Comparison of ENCODE assay signal across 14 cellular contexts in the genomic region with DNA sequence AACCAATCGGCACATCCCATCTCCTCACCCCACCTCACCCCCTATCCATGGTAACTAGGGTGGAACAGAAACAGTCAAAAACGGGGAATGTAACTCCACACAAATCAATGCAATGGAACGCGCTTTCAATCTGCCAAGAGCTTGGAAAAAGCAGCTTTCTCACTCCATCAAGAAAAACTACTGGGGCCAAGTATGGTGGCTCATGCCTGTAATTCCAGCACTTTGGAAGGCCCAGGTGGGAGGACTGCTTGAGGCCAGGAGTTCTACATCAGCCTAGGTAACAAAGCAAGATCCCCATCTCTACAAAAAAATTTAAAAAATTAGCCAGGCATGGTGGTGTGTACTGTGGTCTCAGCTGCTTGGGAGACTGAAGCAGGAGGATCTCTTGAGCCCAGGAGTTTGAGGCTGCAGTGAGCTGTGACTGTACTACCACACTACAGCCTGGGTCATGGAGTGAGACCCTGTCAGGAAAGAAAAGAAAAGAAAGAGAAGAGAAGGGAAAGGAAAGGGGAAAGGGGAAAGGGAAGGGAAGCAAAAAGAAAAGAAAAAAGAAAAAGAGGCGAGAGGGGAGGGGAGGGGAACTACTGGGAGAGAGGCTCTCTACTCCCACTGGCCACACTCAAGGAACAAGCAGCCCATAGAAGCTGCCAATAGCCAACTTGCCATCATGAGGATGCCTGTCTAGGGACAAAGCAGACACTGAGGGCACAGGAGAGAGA. TPM values are rescaled to one million over a fixed set of nuclear protein-coding genes. Genes with fewer than 3 reads are reported as not detected.
DNase-seq lines count a peak whose midpoint lies in the region; ATAC-seq and TF ChIP-seq lines count a peak whose summit lies in the region.
"Had no signal": no experiment of that assay in that cellular context is flagged by ENCODE, and none has a peak within 500 bp of the region (broad histone marks: within the 10 kb centered on the region; RNA-seq: fewer than 3 reads in every experiment).

No MANE protein-coding gene starts in this region.

- in situ Hi-C loops in gastrocnemius medialis (cut with MboI; ENCODE audit: low sequenced_read_pairs in 4 of 4) = no loop called here

- TF ChIP-seq POLR2A in gastrocnemius medialis (IDR thresholded peaks at IDR 0.05) = no peak
- no peak for TF ChIP-seq POLR2A in erythroblast (IDR thresholded peaks at IDR 0.05; ENCODE audit: low read length)

- no peaks in the 10 kb centered on the region for H3K9me3 Mint-ChIP-seq in activated CD4-positive, alpha-beta T cell treated with anti-CD3 and anti-CD28 coated beads, Interleukin-2, amount 10 ng/mL, durations not matched to agents 24 days and 14 days
- H3K9me3 Mint-ChIP-seq in IgD-negative memory B cell = no peaks in the 10 kb centered on the region
- H3K9me3 Mint-ChIP-seq in activated T-helper 1 cell treated with anti-CD3 and anti-CD28 coated beads, Interleukin-12 subunit alpha, Interleukin-12 subunit beta, Interleukin-2, Interleukin-4 antibody, amounts not matched to agents 30 ng/mL and 10 ng/mL and 1 ng/mL, durations not matched to agents 14 hours and 24 hours and 36 hours = peaks cover 4% of the 10 kb centered on the region

- DNase-seq in activated CD4-positive, alpha-beta T cell treated with anti-CD3 and anti-CD28 coated beads, Interleukin-2, amount 10 ng/mL, durations not matched to agents 24 days and 14 days = no peak
- DNase-seq in activated CD4-positive, alpha-beta T cell treated with anti-CD3 and anti-CD28 coated beads, Interleukin-2, amount 50 U/mL, for 48 hours = no peak
- DNase-seq in coronary artery (ENCODE audit: low spot score) = no peak
- no peak for DNase-seq in gastrocnemius medialis
- no peak for DNase-seq in erythroblast (lab: John Stamatoyannopoulos, UW)
- DNase-seq in activated T-helper 1 cell treated with anti-CD3 and anti-CD28 coated beads, Interleukin-12 subunit alpha, Interleukin-12 subunit beta, Interleukin-2, Interleukin-4 antibody, amounts not matched to agents 30 ng/mL and 10 ng/mL and 1 ng/mL, durations not matched to agents 14 hours and 24 hours and 36 hours (ENCODE audit: low spot score) = no peak
- DNase-seq: NCI-H1092 treated with DMSO at 0.1 percent for 48 hours; NCI-H446; OCI-M1; right cardiac atrium; stimulated activated CD4-positive, alpha-beta T cell treated with anti-CD3 and anti-CD28 coated beads, Interleukin-4, amount 100 ng/mL, for 4 hours; stimulated activated naive CD4-positive, alpha-beta T cell treated with Interleukin-2 at 50 U/mL for 16 hours had no signal

- H3K36me3 ChIP-seq in gastrocnemius medialis = peaks cover 0 to 20% of the 10 kb centered on the region in 2 donors

- H3K27ac Mint-ChIP-seq in activated CD4-positive, alpha-beta T cell treated with anti-CD3 and anti-CD28 coated beads, Interleukin-2, amount 10 ng/mL, durations not matched to agents 24 days and 14 days = peak overlapping the region; percentile 58
- H3K27ac Mint-ChIP-seq in IgD-negative memory B cell = peak overlapping the region; percentile 11 to 91 (median 50)
- no peak overlapping the region for H3K27ac Mint-ChIP-seq in activated T-helper 1 cell treated with anti-CD3 and anti-CD28 coated beads, Interleukin-12 subunit alpha, Interleukin-12 subunit beta, Interleukin-2, Interleukin-4 antibody, amounts not matched to agents 30 ng/mL and 10 ng/mL and 1 ng/mL, durations not matched to agents 14 hours and 24 hours and 36 hours

- H3K27me3 ChIP-seq in gastrocnemius medialis = no peaks in the 10 kb centered on the region

- H3K27me3 Mint-ChIP-seq in activated CD4-positive, alpha-beta T cell treated with anti-CD3 and anti-CD28 coated beads, Interleukin-2, amount 10 ng/mL, durations not matched to agents 24 days and 14 days = no peaks in the 10 kb centered on the region
- no peaks in the 10 kb centered on the region for H3K27me3 Mint-ChIP-seq in IgD-negative memory B cell
- no peaks in the 10 kb centered on the region for H3K27me3 Mint-ChIP-seq in activated T-helper 1 cell treated with anti-CD3 and anti-CD28 coated beads, Interleukin-12 subunit alpha, Interleukin-12 subunit beta, Interleukin-2, Interleukin-4 antibody, amounts not matched to agents 30 ng/mL and 10 ng/mL and 1 ng/mL, durations not matched to agents 14 hours and 24 hours and 36 hours (ENCODE audit: insufficient read depth)

- H3K4me1 ChIP-seq in gastrocnemius medialis = peaks cover 75 to 88% of the 10 kb centered on the region in 2 donors

- H3K4me3 Mint-ChIP-seq in activated CD4-positive, alpha-beta T cell treated with anti-CD3 and anti-CD28 coated beads, Interleukin-2, amount 10 ng/mL, durations not matched to agents 24 days and 14 days = no peak overlapping the region
- peak overlapping the region in 2 of 4 donors; percentile 22 to 86 for H3K4me3 Mint-ChIP-seq in IgD-negative memory B cell
- H3K4me3 Mint-ChIP-seq in activated T-helper 1 cell treated with anti-CD3 and anti-CD28 coated beads, Interleukin-12 subunit alpha, Interleukin-12 subunit beta, Interleukin-2, Interleukin-4 antibody, amounts not matched to agents 30 ng/mL and 10 ng/mL and 1 ng/mL, durations not matched to agents 14 hours and 24 hours and 36 hours = no peak overlapping the region

- no peaks in the 10 kb centered on the region for H3K9me3 ChIP-seq in gastrocnemius medialis

- ATAC-seq in gastrocnemius medialis (no peak), SK-N-SH treated with all-trans-retinoic acid at 6 μM for 48 hours (no peak)
- ATAC-seq: right cardiac atrium had no signal

- H3K27ac ChIP-seq in coronary artery (peak overlapping the region; percentile 76 to 89), gastrocnemius medialis (peak overlapping the region; percentile 67 to 89 (median 78))

- intact Hi-C loops in activated CD4-positive, alpha-beta T cell treated with anti-CD3 and anti-CD28 coated beads, Interleukin-2, amount 10 ng/mL, durations not matched to agents 24 days and 14 days (cut with micrococcal nuclease) = no loop called here
- intact Hi-C loops in gastrocnemius medialis (cut with DNase I; ENCODE audit: low total_unique reads) = loop anchor here (10.0 kb wide), 1 partner anchor 201 kb away; no protein-coding TSS in a partner anchor
- intact Hi-C loops in activated T-helper 1 cell treated with anti-CD3 and anti-CD28 coated beads, Interleukin-12 subunit alpha, Interleukin-12 subunit beta, Interleukin-2, Interleukin-4 antibody, amounts not matched to agents 30 ng/mL and 10 ng/mL and 1 ng/mL, durations not matched to agents 14 hours and 24 hours and 36 hours (cut with micrococcal nuclease) = no loop called here

- peaks cover 37% of the 10 kb centered on the region for H3K4me1 Mint-ChIP-seq in activated CD4-positive, alpha-beta T cell treated with anti-CD3 and anti-CD28 coated beads, Interleukin-2, amount 10 ng/mL, durations not matched to agents 24 days and 14 days
- H3K4me1 Mint-ChIP-seq in IgD-negative memory B cell = peaks cover 48 to 80% (median 68%) of the 10 kb centered on the region in 3 donors
- peaks cover 51% of the 10 kb centered on the region for H3K4me1 Mint-ChIP-seq in activated T-helper 1 cell treated with anti-CD3 and anti-CD28 coated beads, Interleukin-12 subunit alpha, Interleukin-12 subunit beta, Interleukin-2, Interleukin-4 antibody, amounts not matched to agents 30 ng/mL and 10 ng/mL and 1 ng/mL, durations not matched to agents 14 hours and 24 hours and 36 hours (ENCODE audit: low read depth)

- TF ChIP-seq CTCF in coronary artery (IDR thresholded peaks at IDR 0.05) (no peak), gastrocnemius medialis (IDR thresholded peaks at IDR 0.05 in 4 of 5, conservative IDR thresholded peaks at IDR 0.05 in 1 of 5) (no peak)

- H3K4me3 ChIP-seq in coronary artery = no peak overlapping the region
- H3K4me3 ChIP-seq in gastrocnemius medialis = no peak overlapping the region

- H3K36me3 Mint-ChIP-seq in activated CD4-positive, alpha-beta T cell treated with anti-CD3 and anti-CD28 coated beads, Interleukin-2, amount 10 ng/mL, durations not matched to agents 24 days and 14 days (ENCODE audit: low read depth) = peaks cover 37% of the 10 kb centered on the region
- H3K36me3 Mint-ChIP-seq in IgD-negative memory B cell = peaks cover 5% of the 10 kb centered on the region
- H3K36me3 Mint-ChIP-seq in activated T-helper 1 cell treated with anti-CD3 and anti-CD28 coated beads, Interleukin-12 subunit alpha, Interleukin-12 subunit beta, Interleukin-2, Interleukin-4 antibody, amounts not matched to agents 30 ng/mL and 10 ng/mL and 1 ng/mL, durations not matched to agents 14 hours and 24 hours and 36 hours (ENCODE audit: low read depth) = peaks cover 36% of the 10 kb centered on the region

TF ChIP-seq in SK-N-SH treated with all-trans-retinoic acid at 6 μM for 48 hours, 23 proteins besides CTCF, POLR2A, EP300 and RAD21 (continues in another document):
- TF ChIP-seq PPARA (CRISPR knock-in tag; IDR thresholded peaks at IDR 0.05; ENCODE audit: borderline replicate concordance) (no peak), TOX (CRISPR knock-in tag; IDR thresholded peaks at IDR 0.05; ENCODE audit: borderline replicate concordance) (no peak), ESRRG (CRISPR knock-in tag; IDR thresholded peaks at IDR 0.05) (no peak), RARB (CRISPR knock-in tag; IDR thresholded peaks at IDR 0.05) (no peak), ISL1 (CRISPR knock-in tag; IDR thresholded peaks at IDR 0.05) (no peak)
- TF ChIP-seq, protein P1, sequence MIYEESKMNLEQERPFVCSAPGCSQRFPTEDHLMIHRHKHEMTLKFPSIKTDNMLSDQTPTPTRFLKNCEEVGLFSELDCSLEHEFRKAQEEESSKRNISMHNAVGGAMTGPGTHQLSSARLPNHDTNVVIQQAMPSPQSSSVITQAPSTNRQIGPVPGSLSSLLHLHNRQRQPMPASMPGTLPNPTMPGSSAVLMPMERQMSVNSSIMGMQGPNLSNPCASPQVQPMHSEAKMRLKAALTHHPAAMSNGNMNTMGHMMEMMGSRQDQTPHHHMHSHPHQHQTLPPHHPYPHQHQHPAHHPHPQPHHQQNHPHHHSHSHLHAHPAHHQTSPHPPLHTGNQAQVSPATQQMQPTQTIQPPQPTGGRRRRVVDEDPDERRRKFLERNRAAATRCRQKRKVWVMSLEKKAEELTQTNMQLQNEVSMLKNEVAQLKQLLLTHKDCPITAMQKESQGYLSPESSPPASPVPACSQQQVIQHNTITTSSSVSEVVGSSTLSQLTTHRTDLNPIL (CRISPR knock-in tag; IDR thresholded peaks at IDR 0.05; ENCODE audit: low read depth) = no peak

RNA-seq across cellular contexts. Expression of gene ARHGAP17, which starts 38.9 kb away (rescaled TPM):
- 74.0 and 74.9 TPM in 2 replicates for total RNA-seq in activated CD4-positive, alpha-beta T cell treated with anti-CD3 and anti-CD28 coated beads, Interleukin-2, amount 10 ng/mL, durations not matched to agents 24 days and 14 days
- 153 TPM for polyA plus RNA-seq in IgD-negative memory B cell
- total RNA-seq in gastrocnemius medialis = 10 to 100 TPM; 20.0 to 31.5 (median 28.0) TPM
- 80.2 and 87.3 TPM in 2 replicates for total RNA-seq in activated T-helper 1 cell treated with anti-CD3 and anti-CD28 coated beads, Interleukin-12 subunit alpha, Interleukin-12 subunit beta, Interleukin-2, Interleukin-4 antibody, amounts not matched to agents 30 ng/mL and 10 ng/mL and 1 ng/mL, durations not matched to agents 14 hours and 24 hours and 36 hours
